ENCODE assay signal across 8 cellular contexts in the genomic region with DNA sequence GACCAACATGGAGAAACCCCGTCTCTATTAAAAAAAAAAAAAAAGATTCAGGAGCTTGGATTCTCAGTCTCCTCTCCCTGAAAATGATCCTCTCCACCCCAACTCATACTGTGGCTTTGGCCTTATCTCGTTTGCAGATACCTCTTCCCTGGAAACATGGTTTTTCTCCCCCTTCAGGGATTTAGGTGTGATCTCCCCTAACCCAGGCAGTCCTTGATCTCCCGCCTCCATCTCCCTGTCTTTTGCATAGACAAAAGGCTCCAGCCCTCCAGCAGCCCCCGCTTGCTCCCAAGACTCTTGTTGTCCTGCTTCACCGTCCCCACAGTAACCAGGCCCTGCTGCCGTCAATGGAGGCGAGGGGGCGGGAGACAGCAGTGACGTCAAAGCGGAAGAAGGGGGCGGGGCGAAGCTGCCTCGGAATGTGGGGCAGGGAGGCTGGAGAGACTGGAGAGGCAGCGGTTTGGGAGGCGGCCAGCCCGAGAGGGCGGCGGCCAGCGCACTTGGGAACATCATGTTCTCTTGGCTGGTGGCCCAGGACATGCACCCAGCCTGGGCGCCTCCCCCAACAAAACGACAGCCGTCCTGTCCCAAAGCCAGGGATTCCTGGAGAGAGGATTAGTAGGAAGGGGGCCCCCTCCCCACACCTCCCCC. TPM values are rescaled to one million over a fixed set of nuclear protein-coding genes. Genes with fewer than 3 reads are reported as not detected.
DNase-seq lines count a peak whose midpoint lies in the region; ATAC-seq and TF ChIP-seq lines count a peak whose summit lies in the region.

No MANE protein-coding gene starts in this region.

- no peaks in the 10 kb centered on the region for H3K27me3 ChIP-seq in heart right ventricle
- H3K27me3 ChIP-seq in trophoblast cell (ENCODE audit: insufficient read depth, low read length), result no peaks in the 10 kb centered on the region
- no peaks in the 10 kb centered on the region for H3K27me3 ChIP-seq in tibial artery

- H2BK12ac ChIP-seq in trophoblast cell (ENCODE audit: low read length), result peak overlapping the region; percentile 59

- peak overlapping the region; percentile 93 for H4K8ac ChIP-seq in trophoblast cell (ENCODE audit: low read depth, low read length)

- TF ChIP-seq CTCF in LNCaP clone FGC (IDR thresholded peaks at IDR 0.05; ENCODE audit: control insufficient read depth, extremely low read depth, insufficient read depth) (no peak), heart right ventricle (IDR thresholded peaks at IDR 0.05) (no peak), tibial artery (IDR thresholded peaks at IDR 0.05) (no peak)

- H3K9ac ChIP-seq in trophoblast cell (ENCODE audit: low read length), result peak overlapping the region; percentile 6

- H2AK5ac ChIP-seq in trophoblast cell (ENCODE audit: low read length), result peak overlapping the region; percentile 32

- intact Hi-C loops in heart right ventricle (cut with DNase I), result loop anchor here in 5 of 10 donors (1.0 to 10.0 kb wide), 8 partner anchors 15 to 319 kb away; a partner anchor contains a TSS
- intact Hi-C loops in tibial artery (cut with DNase I; ENCODE audit: low total_unique reads), result loop anchor here (10.0 kb wide), 1 partner anchor 309 kb away; no protein-coding TSS in a partner anchor

- 1 to 2% methylated on average over 22 of the region's 22 CpGs for WGBS in heart right ventricle, 2 donors
- no CpG with 5 or more reads among the region's 22 CpGs for WGBS in trophoblast cell (ENCODE audit: extremely low coverage, insufficient coverage, insufficient read length)

- H3K4me1 ChIP-seq in heart right ventricle (peaks cover 36 to 83% (median 58%) of the 10 kb centered on the region in 9 donors), trophoblast cell (ENCODE audit: control insufficient read depth in 1 of 2, insufficient read depth in 2 of 2, low read length in 2 of 2) (peaks cover 22 to 32% of the 10 kb centered on the region in 2 experiments), tibial artery (peaks cover 0 to 52% (median 40%) of the 10 kb centered on the region in 4 donors)

- H3K79me1 ChIP-seq in trophoblast cell (ENCODE audit: low read length), result peaks cover 13% of the 10 kb centered on the region

- peak overlapping the region; percentile 8 for H2BK5ac ChIP-seq in trophoblast cell (ENCODE audit: low read depth, low read length, poor library complexity)

- H3K4me2 ChIP-seq in trophoblast cell (ENCODE audit: low read length), result peak overlapping the region; percentile 73

- H3K4me3 ChIP-seq in LNCaP clone FGC (ENCODE audit: low read depth, low read length) (peak overlapping the region; percentile 82), heart right ventricle (peak overlapping the region in 9 of 10 donors; percentile 66 to 96 (median 81)), trophoblast cell (ENCODE audit: low read depth, low read length) (peak overlapping the region; percentile 55), tibial artery (peak overlapping the region; percentile 86 to 91)

- peak overlapping the region; percentile 30 for H3K4ac ChIP-seq in trophoblast cell (ENCODE audit: low read depth, low read length)

- H3K23ac ChIP-seq in trophoblast cell (ENCODE audit: low read length), result no peak overlapping the region

- peak overlapping the region; percentile 48 for H2BK120ac ChIP-seq in trophoblast cell (ENCODE audit: insufficient read depth, low read length, poor library complexity)

- peaks cover 2% of the 10 kb centered on the region for H3K79me2 ChIP-seq in trophoblast cell (ENCODE audit: control insufficient read depth, insufficient read depth, low read length, poor library complexity)

- H3K27ac ChIP-seq in angular gyrus (ENCODE audit: low read depth, low read length), result peak overlapping the region; percentile 100
- H3K27ac ChIP-seq in heart right ventricle, result peak overlapping the region; percentile 97 to 100 (median 100)
- H3K27ac ChIP-seq in trophoblast cell (ENCODE audit: low read depth, low read length), result peak overlapping the region; percentile 35
- peak overlapping the region; percentile 99 to 100 for H3K27ac ChIP-seq in tibial artery

- H3K36me3 ChIP-seq in heart right ventricle (peaks cover 10 to 25% (median 17%) of the 10 kb centered on the region in 9 donors), trophoblast cell (ENCODE audit: control insufficient read depth in 1 of 2, insufficient read depth in 2 of 2, low read length in 2 of 2) (peaks cover 10 to 15% of the 10 kb centered on the region in 2 experiments), tibial artery (peaks cover 30 to 36% (median 35%) of the 10 kb centered on the region in 3 donors)

- H4K12ac ChIP-seq in trophoblast cell (ENCODE audit: low read depth, low read length), result peak overlapping the region; percentile 39

- ATAC-seq in heart right ventricle, result peak; percentile 35 to 69 (median 66)
- no peak for ATAC-seq in GM18517 (IDR thresholded peaks at IDR 0.05; ENCODE audit: unreplicated experiment)

- H3K9me3 ChIP-seq in heart right ventricle (no peaks in the 10 kb centered on the region), trophoblast cell (ENCODE audit: insufficient read depth, low read depth, low read length) (no peaks in the 10 kb centered on the region), tibial artery (no peaks in the 10 kb centered on the region)

- peak overlapping the region; percentile 54 for H2AFZ ChIP-seq in trophoblast cell (ENCODE audit: insufficient read depth, low read length, poor library complexity)

- peak overlapping the region; percentile 49 for H3K14ac ChIP-seq in trophoblast cell (ENCODE audit: low read length)

- peak overlapping the region; percentile 67 for H4K91ac ChIP-seq in trophoblast cell (ENCODE audit: low read depth, low read length)

- peak; percentile 98 for DNase-seq in DMS 273 (lab: John Stamatoyannopoulos, UW; ENCODE audit: unreplicated experiment)
- DNase-seq in LNCaP clone FGC (ENCODE audit: low read depth), result peak; percentile 97
- DNase-seq in T-helper 1 cell, result peak; percentile 84 to 93 (median 88)
- peak; percentile 100 for DNase-seq in heart right ventricle
- peak; percentile 81 to 91 for DNase-seq in trophoblast cell
- DNase-seq in tibial artery, result peak; percentile 99 to 100

- H3K18ac ChIP-seq in trophoblast cell (ENCODE audit: low read length), result peak overlapping the region; percentile 33

RNA-seq across cellular contexts. Expression of a gene that starts 1.9 kb away (rescaled TPM):
- total RNA-seq in heart right ventricle, result 100 to 1,000 TPM in 6 of 10 donors, 10 to 100 TPM in 4; 37.4 to 154 (median 112) TPM
- 100 to 1,000 TPM; 112 to 135 TPM for polyA plus RNA-seq in heart right ventricle
- polyA plus RNA-seq in trophoblast cell (2013), result 13.5 and 14.1 TPM in 2 replicates

RNA-seq across cellular contexts. Expression of a gene that starts 8.7 kb away (rescaled TPM):
- total RNA-seq in heart right ventricle, result 10 to 100 TPM; 46.8 to 67.8 (median 62.7) TPM
- 10 to 100 TPM; 49.0 to 54.3 TPM for polyA plus RNA-seq in heart right ventricle
- 31.6 and 33.5 TPM in 2 replicates for polyA plus RNA-seq in trophoblast cell (2013)

RNA-seq across cellular contexts. Expression of a gene that starts 22.1 kb away (rescaled TPM):
- total RNA-seq in heart right ventricle, result 10 to 100 TPM in 1 of 10 donors, 1 to 10 TPM in 9; 5.2 to 15.2 (median 7.3) TPM
- 1 to 10 TPM; 4.5 to 7.8 TPM for polyA plus RNA-seq in heart right ventricle
- 7.4 and 7.6 TPM in 2 replicates for polyA plus RNA-seq in trophoblast cell (2013)

RNA-seq across cellular contexts. Expression of a gene that starts 30.2 kb away (rescaled TPM):
- total RNA-seq in heart right ventricle, result under 1 TPM in 5 of 10 donors, not detected in 5; 0.17 to 0.52 (median 0.38) TPM
- 1 to 10 TPM in 1 of 2 donors, under 1 TPM in 1; 0.91 to 1.5 TPM for polyA plus RNA-seq in heart right ventricle
- 0.29 and 0.49 TPM in 2 replicates for polyA plus RNA-seq in trophoblast cell (2013)

RNA-seq across cellular contexts. Expression of a gene that starts 35.8 kb away (rescaled TPM):
- not detected for total RNA-seq in heart right ventricle
- under 1 TPM in 1 of 2 donors, not detected in 1; 0.09 TPM for polyA plus RNA-seq in heart right ventricle
- 0.26 and 0.31 TPM in 2 replicates for polyA plus RNA-seq in trophoblast cell (2013)

Comparison
In these comparisons a context has a peak if more than half of its experiments do, and no peak if none do; other contexts are left out.
1. H3K27ac ChIP-seq: peak in every context shown above with its lines; median percentile 100 in angular gyrus; 100 in heart right ventricle; 100 in tibial artery; 35 in trophoblast cell.